1 cellular context compared by ENCODE assay signal in genomic region chr2:102057502-102058292, GRCh38.
TF ChIP-seq lines count a peak whose summit lies in the region.

No MANE protein-coding gene starts in this region.

TF ChIP-seq in GM12878, 131 proteins besides CTCF, POLR2A, EP300 and RAD21 (continued from another document):
- TF ChIP-seq ZBTB4 (CRISPR knock-in tag; IDR thresholded peaks at IDR 0.05), result no peak
- peak; percentile 31; the same call in 1 of the 2 replicates for TF ChIP-seq SMARCA5 (IDR thresholded peaks at IDR 0.05)
- TF ChIP-seq IKZF2 (IDR thresholded peaks at IDR 0.05), result peak; percentile 93
- peak; percentile 82 for TF ChIP-seq SKIL (IDR thresholded peaks at IDR 0.05; ENCODE audit: low read depth, poor library complexity, severe bottlenecking)
- peak; percentile 93 for TF ChIP-seq ZNF687 (IDR thresholded peaks at IDR 0.05)
- TF ChIP-seq ATF7 (IDR thresholded peaks at IDR 0.05; ENCODE audit: low read depth), result peak; percentile 93
- TF ChIP-seq SP1 (IDR thresholded peaks at IDR 0.05; ENCODE audit: low read depth, low read length), result no peak
- peak; percentile 34; the same call in 1 of the 2 replicates for TF ChIP-seq ATF2 (IDR thresholded peaks at IDR 0.05; ENCODE audit: low read length)
- no peak for TF ChIP-seq E2F4 (IDR thresholded peaks at IDR 0.05; ENCODE audit: low read depth, low read length)
- TF ChIP-seq KAT2A (conservative IDR thresholded peaks at IDR 0.05; ENCODE audit: control insufficient read depth, low read depth, low read length), result no peak
- no peak for TF ChIP-seq MYC (IDR thresholded peaks at IDR 0.05; ENCODE audit: insufficient read depth, insufficient read length, insufficient replicate concordance, low read length, severe bottlenecking)
TF ChIP-seq in GM12878: peak in this region for 33.
